Comparison of ENCODE assay signal across 9 cellular contexts in the genomic region with DNA sequence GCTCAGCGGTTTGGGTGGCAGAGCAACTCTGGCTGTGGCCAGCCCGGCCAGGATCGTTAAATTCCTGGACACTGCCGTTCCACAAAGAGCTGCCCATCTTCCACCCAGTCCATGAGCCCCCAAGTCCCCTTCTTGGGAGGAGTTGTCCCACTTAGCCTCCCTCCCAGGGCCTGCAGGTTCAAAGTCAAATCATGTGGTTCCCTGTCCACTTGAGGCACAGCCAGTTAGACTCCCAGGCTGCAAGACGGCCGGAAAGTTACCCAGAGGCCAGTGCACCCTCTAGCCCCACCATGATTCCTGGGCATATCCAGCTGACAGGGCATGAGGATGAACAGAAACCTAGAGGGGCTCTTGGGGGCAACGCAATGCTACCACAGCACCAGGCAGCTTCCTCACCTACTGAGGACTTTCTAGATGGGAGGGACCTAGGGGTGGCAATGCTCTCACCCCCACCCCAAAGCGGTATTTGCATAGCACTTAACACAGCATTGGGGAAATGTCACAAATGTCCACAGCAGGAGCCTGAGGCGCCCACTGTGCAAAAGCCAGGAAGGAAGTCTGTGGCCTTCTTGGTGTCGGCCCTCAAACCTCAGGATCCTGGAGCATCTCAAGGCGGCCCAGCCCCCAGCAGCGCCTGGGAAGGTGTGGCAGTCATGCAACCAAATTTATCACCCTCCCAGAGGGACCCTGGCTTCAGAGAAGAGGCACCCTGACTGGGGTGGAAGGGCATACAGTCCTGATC. TPM values are rescaled to one million over a fixed set of nuclear protein-coding genes. Genes with fewer than 3 reads are reported as not detected.
DNase-seq lines count a peak whose midpoint lies in the region; ATAC-seq and TF ChIP-seq lines count a peak whose summit lies in the region.
"Had no signal": no experiment of that assay in that cellular context is flagged by ENCODE, and none has a peak within 500 bp of the region (broad histone marks: within the 10 kb centered on the region; RNA-seq: fewer than 3 reads in every experiment).

No MANE protein-coding gene starts in this region.

- CTCF ChIA-PET in activated CD4-positive, alpha-beta T cell treated with anti-CD3 and anti-CD28 coated beads for 36 hours (lab: Charles Lee), result interaction anchor here (0.6 to 1.1 kb wide), 2 partner anchors 63 to 219 kb away, joined by 3 to 4 read pairs; no protein-coding TSS in a partner anchor

- no peaks in the 10 kb centered on the region for H3K36me3 Mint-ChIP-seq in activated CD4-positive, alpha-beta T cell treated with anti-CD3 and anti-CD28 coated beads for 36 hours (ENCODE audit: low read depth)
- no peaks in the 10 kb centered on the region for H3K36me3 Mint-ChIP-seq in neural crest cell (ENCODE audit: low read depth)

- H3K4me1 Mint-ChIP-seq in activated CD4-positive, alpha-beta T cell treated with anti-CD3 and anti-CD28 coated beads for 36 hours, result peaks cover 5% of the 10 kb centered on the region
- peaks cover 21% of the 10 kb centered on the region for H3K4me1 Mint-ChIP-seq in neural crest cell

- no peak for TF ChIP-seq CTCF in neural crest cell (conservative IDR thresholded peaks at IDR 0.05)

- no peak overlapping the region for H3K27ac Mint-ChIP-seq in activated CD4-positive, alpha-beta T cell treated with anti-CD3 and anti-CD28 coated beads for 36 hours
- no peak overlapping the region for H3K27ac Mint-ChIP-seq in neural crest cell (ENCODE audit: unreplicated experiment)

- intact Hi-C loops in activated CD4-positive, alpha-beta T cell treated with anti-CD3 and anti-CD28 coated beads for 36 hours (cut with DNase I, micrococcal nuclease), result loop anchor here in 1 of 2 experiments (5.0 kb wide), 1 partner anchor 49 kb away; no protein-coding TSS in a partner anchor

- H3K4me3 Mint-ChIP-seq in activated CD4-positive, alpha-beta T cell treated with anti-CD3 and anti-CD28 coated beads for 36 hours, result peak overlapping the region; percentile 19
- H3K4me3 Mint-ChIP-seq in neural crest cell, result peak overlapping the region; percentile 86

- POLR2A ChIA-PET in activated CD4-positive, alpha-beta T cell treated with anti-CD3 and anti-CD28 coated beads for 36 hours (lab: Charles Lee), result no interaction called here

- no peak for ATAC-seq in activated CD4-positive, alpha-beta T cell treated with anti-CD3 and anti-CD28 coated beads for 36 hours
- ATAC-seq in HG03097 (IDR thresholded peaks at IDR 0.05; ENCODE audit: low FRiP score, unreplicated experiment), result no peak

- H3K9me3 Mint-ChIP-seq in activated CD4-positive, alpha-beta T cell treated with anti-CD3 and anti-CD28 coated beads for 36 hours (ENCODE audit: low read depth), result no peaks in the 10 kb centered on the region
- H3K9me3 Mint-ChIP-seq in neural crest cell, result no peaks in the 10 kb centered on the region

- peaks cover 20% of the 10 kb centered on the region for H3K27me3 Mint-ChIP-seq in activated CD4-positive, alpha-beta T cell treated with anti-CD3 and anti-CD28 coated beads for 36 hours
- H3K27me3 Mint-ChIP-seq in neural crest cell (ENCODE audit: low read depth), result no peaks in the 10 kb centered on the region

- no peak for DNase-seq in activated CD4-positive, alpha-beta T cell treated with anti-CD3 and anti-CD28 coated beads for 36 hours
- no peak for DNase-seq in activated CD4-positive, alpha-beta T cell treated with anti-CD3 and anti-CD28 coated beads for 1 hour
- DNase-seq in KG1 (lab: John Stamatoyannopoulos, UW) (peak; percentile 12), astrocyte of the hippocampus (ENCODE audit: low read depth, low spot score) (peak; percentile 14), neural crest cell (ENCODE audit: low read depth, low spot score) (no peak), cortex of kidney (lab: John Stamatoyannopoulos, UW) (no peak), NCI-H2081 treated with DMSO at 0.1 percent for 48 hours (lab: John Stamatoyannopoulos, UW) (no peak)
- DNase-seq: WERI-Rb-1 had no signal

RNA-seq across cellular contexts. Expression of gene WNT3, which starts 45.4 kb away (rescaled TPM):
- total RNA-seq in activated CD4-positive, alpha-beta T cell treated with anti-CD3 and anti-CD28 coated beads for 36 hours, result under 1 TPM; 0.09 to 0.12 TPM
- total RNA-seq in neural crest cell, result 8.4 and 9.3 TPM in 2 replicates

Comparison
In these comparisons a context has a peak if more than half of its experiments do, and no peak if none do; other contexts are left out.
1. DNase-seq: peak in KG1 (single experiment) and astrocyte of the hippocampus (single experiment); none in activated CD4-positive, alpha-beta T cell treated with anti-CD3 and anti-CD28 coated beads for 36 hours (single experiment), activated CD4-positive, alpha-beta T cell treated with anti-CD3 and anti-CD28 coated beads for 1 hour (single experiment), neural crest cell (single experiment), cortex of kidney (single experiment) and NCI-H2081 treated with DMSO at 0.1 percent for 48 hours (single experiment).